1 cellular context compared by ENCODE assay signal in the genomic region with DNA sequence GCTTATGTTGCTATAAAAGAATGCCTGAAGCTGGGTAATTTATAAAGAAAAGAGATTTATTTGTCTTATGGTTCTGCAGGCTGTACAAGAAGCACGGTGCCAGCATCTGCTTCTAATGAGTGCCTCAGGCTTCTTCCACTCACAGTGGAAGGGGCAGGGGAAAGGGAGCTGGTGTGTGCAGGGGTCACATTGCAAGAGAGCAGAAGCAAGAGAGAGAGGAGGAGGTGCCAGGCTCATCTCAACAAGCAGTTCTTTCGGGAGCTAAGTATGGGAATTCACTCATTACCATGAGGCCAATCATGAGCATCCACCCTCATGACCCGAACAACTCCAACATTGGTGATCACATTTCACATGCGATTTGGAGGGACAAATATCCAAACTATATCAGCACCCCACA.
TF ChIP-seq lines count a peak whose summit lies in the region.

No MANE protein-coding gene starts in this region.

TF ChIP-seq in WTC11, 78 proteins besides CTCF, POLR2A, EP300 and RAD21 (continued from another document):
- no peak for TF ChIP-seq CREM (CRISPR knock-in tag; IDR thresholded peaks at IDR 0.05)
TF ChIP-seq in WTC11: peak in this region for 0.
